ENCODE assay signal across 9 cellular contexts in the genomic region with DNA sequence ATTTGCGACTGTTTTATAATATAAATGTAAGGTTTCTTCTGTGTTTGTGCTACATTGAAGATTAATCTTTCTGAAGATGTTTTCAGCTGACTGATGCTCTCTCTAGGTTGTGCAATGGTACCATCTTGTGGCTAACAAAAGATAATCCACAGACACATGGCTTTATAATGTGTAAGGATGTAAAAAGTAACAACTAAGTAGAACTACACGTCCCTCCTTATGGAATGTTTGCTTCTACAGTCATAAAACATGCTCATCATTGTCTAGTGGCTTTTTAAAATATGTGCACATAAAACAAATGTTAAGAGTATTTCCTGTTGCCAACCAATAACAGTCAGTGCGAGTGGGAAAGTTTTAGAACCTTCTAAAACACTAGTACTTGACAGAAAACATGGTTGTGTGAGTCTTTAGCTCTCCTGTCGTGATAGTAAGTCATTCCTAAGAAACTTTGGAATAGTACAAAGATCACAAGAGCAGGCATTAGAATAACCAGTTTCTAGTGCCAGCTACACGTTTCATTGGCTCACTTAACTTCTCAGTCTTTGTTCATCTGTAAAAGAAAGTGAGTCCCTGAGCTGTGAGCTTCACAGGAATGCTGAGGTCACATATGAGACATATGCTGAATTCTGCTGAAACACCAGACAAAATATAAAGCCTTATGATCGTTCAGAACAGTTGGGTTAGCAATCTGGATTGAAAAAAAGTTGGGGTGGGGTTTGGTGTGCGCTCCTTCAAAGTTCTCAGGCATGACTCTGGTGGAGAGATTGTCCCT.
DNase-seq lines count a peak whose midpoint lies in the region; ATAC-seq, FAIRE-seq and TF ChIP-seq lines count a peak whose summit lies in the region.
"Had no signal": no experiment of that assay in that cellular context is flagged by ENCODE, and none has a peak within 500 bp of the region (broad histone marks: within the 10 kb centered on the region; RNA-seq: fewer than 3 reads in every experiment).

No MANE protein-coding gene starts in this region.

- 76% methylated on average over 7 of the region's 7 CpGs; no CpG with 5 or more reads in 1 of the 2 experiments for WGBS in H1 (ENCODE audit: extremely low coverage in 1 of 2, insufficient coverage in 1 of 2, insufficient read length in 1 of 2, insufficient replicate concordance in 2 of 2, low coverage in 1 of 2, low lambda C conversion rate in 2 of 2, missing lambda C conversion rate in 1 of 2), 2 experiments

- H3K27ac ChIP-seq in H1 (ENCODE audit: low read depth, low read length) (no peak overlapping the region), neural progenitor cell (no peak overlapping the region), Karpas-422 (ENCODE audit: low read length) (no peak overlapping the region)

- no peaks in the 10 kb centered on the region for H3K79me2 ChIP-seq in H1 (ENCODE audit: control insufficient read depth in 1 of 2, insufficient read depth in 2 of 2, low read length in 2 of 2)
- no peaks in the 10 kb centered on the region for H3K79me2 ChIP-seq in neural progenitor cell (ENCODE audit: low read depth)
- H3K79me2 ChIP-seq in Karpas-422 (ENCODE audit: low read length): no peaks in the 10 kb centered on the region

- H2BK20ac ChIP-seq in H1 (ENCODE audit: low read length): no peak overlapping the region

- H3K4me1 ChIP-seq in H1 (replicated peaks in 1 of 4; ENCODE audit: control insufficient read depth in 3 of 4, insufficient read depth in 4 of 4, low read length in 3 of 4) (0 out of 7 replicates have a peak, but pooled peaks cover 0 to 1% (median 0%) of the 10 kb centered on the region in 4 experiments), neural progenitor cell (no peaks in the 10 kb centered on the region), Karpas-422 (ENCODE audit: low read length) (no peaks in the 10 kb centered on the region)

- H3K27me3 Mint-ChIP-seq in neural progenitor cell (ENCODE audit: insufficient read depth, low read depth): peaks cover 2% of the 10 kb centered on the region

- H3K36me3 Mint-ChIP-seq in neural progenitor cell: no peaks in the 10 kb centered on the region
- H3K36me3 Mint-ChIP-seq: T-cell had no signal

- H3K27ac Mint-ChIP-seq in neural progenitor cell: no peak overlapping the region
- H3K27ac Mint-ChIP-seq: T-cell had no signal

- no peaks in the 10 kb centered on the region for H3K23me2 ChIP-seq in H1 (ENCODE audit: low read depth, low read length)

- H3K9me3 ChIP-seq in H1 (ENCODE audit: insufficient read depth in 2 of 2, low read depth in 1 of 2, low read length in 1 of 2) (no peaks in the 10 kb centered on the region), neural progenitor cell (ENCODE audit: low read depth) (no peaks in the 10 kb centered on the region), Karpas-422 (ENCODE audit: low read length) (no peaks in the 10 kb centered on the region)

- H3K56ac ChIP-seq in H1 (replicated peaks; ENCODE audit: insufficient read length, low read depth, low read length): no peak overlapping the region

- peaks cover 2% of the 10 kb centered on the region for H3K9me3 Mint-ChIP-seq in neural progenitor cell
- H3K9me3 Mint-ChIP-seq: T-cell had no signal

- H2BK5ac ChIP-seq in H1 (ENCODE audit: low read depth, low read length): no peak overlapping the region

- no peak overlapping the region for H2AK5ac ChIP-seq in H1 (ENCODE audit: low read depth, low read length)

- TF ChIP-seq POLR2A in H1 (IDR thresholded peaks at IDR 0.05; ENCODE audit: control extremely low read depth in 1 of 2, low read depth in 2 of 2, low read length in 2 of 2): no peak

- H4K91ac ChIP-seq in H1 (replicated peaks; ENCODE audit: insufficient read length, low read length): no peak overlapping the region

- H3K14ac ChIP-seq in H1 (ENCODE audit: insufficient read length): no peak overlapping the region

- H3K4me3 ChIP-seq in H1 (ENCODE audit: extremely low read depth in 1 of 4, insufficient read depth in 2 of 4, low read depth in 3 of 4, low read length in 4 of 4): no peak overlapping the region
- H3K4me3 ChIP-seq in neural progenitor cell: no peak overlapping the region
- no peak overlapping the region for H3K4me3 ChIP-seq in Karpas-422 (ENCODE audit: low read length)

- H2BK12ac ChIP-seq in H1 (ENCODE audit: low read depth, low read length): no peak overlapping the region

- H3K9ac ChIP-seq in H1 (replicated peaks in 1 of 4; ENCODE audit: extremely low read depth in 1 of 4, low read depth in 3 of 4, low read length in 3 of 4): no peak overlapping the region
- H3K9ac ChIP-seq in neural progenitor cell: no peak overlapping the region
- no peak overlapping the region for H3K9ac ChIP-seq in Karpas-422 (ENCODE audit: low read length)

- no peak overlapping the region for H3K4ac ChIP-seq in H1 (replicated peaks; ENCODE audit: insufficient read length, low read depth, low read length)

- peak; percentile 74 for TF ChIP-seq RAD21 in H1 (IDR thresholded peaks at IDR 0.05 in 1 of 2, conservative IDR thresholded peaks at IDR 0.05 in 1 of 2; ENCODE audit: low read depth in 2 of 2, low read length in 2 of 2)

- no peak overlapping the region for H3K4me3 Mint-ChIP-seq in neural progenitor cell
- H3K4me3 Mint-ChIP-seq: T-cell had no signal

- no peak for FAIRE-seq in H1 (lab: Jason Lieb, UNC)

- no peaks in the 10 kb centered on the region for H3K9me2 ChIP-seq in Karpas-422 (replicated peaks; ENCODE audit: insufficient read depth, low read length)

- H2AFZ ChIP-seq in H1 (ENCODE audit: low read length): peak overlapping the region; percentile 48; the same call in 1 of the 2 replicates
- peak overlapping the region; percentile 48 for H2AFZ ChIP-seq in neural progenitor cell (replicated peaks)
- H2AFZ ChIP-seq in Karpas-422 (ENCODE audit: low read length): no peak overlapping the region

- no peak for TF ChIP-seq EP300 in H1 (IDR thresholded peaks at IDR 0.05; ENCODE audit: borderline replicate concordance in 1 of 2, low read depth in 2 of 2, low read length in 2 of 2)

- H3F3A ChIP-seq in neural progenitor cell (ENCODE audit: low read depth): no peaks in the 10 kb centered on the region

- no peaks in the 10 kb centered on the region for H3K27me3 ChIP-seq in H1 (replicated peaks in 1 of 4; ENCODE audit: control insufficient read depth in 3 of 4, extremely low read depth in 1 of 4, insufficient read depth in 3 of 4, low read length in 3 of 4)
- H3K27me3 ChIP-seq in neural progenitor cell: no peaks in the 10 kb centered on the region
- no peaks in the 10 kb centered on the region for H3K27me3 ChIP-seq in Karpas-422 (ENCODE audit: low read length)

- H3K36me3 ChIP-seq in H1 (ENCODE audit: control insufficient read depth in 2 of 4, insufficient read depth in 4 of 4, low read length in 3 of 4) (no peaks in the 10 kb centered on the region), neural progenitor cell (no peaks in the 10 kb centered on the region), Karpas-422 (ENCODE audit: insufficient read depth, low read length) (no peaks in the 10 kb centered on the region)

- H4K20me1 ChIP-seq in H1 (replicated peaks in 1 of 2; ENCODE audit: control insufficient read depth in 1 of 2, insufficient read depth in 2 of 2, low read length in 2 of 2) (no peaks in the 10 kb centered on the region), neural progenitor cell (ENCODE audit: low read depth) (no peaks in the 10 kb centered on the region), Karpas-422 (ENCODE audit: insufficient read depth, low read depth, low read length) (no peaks in the 10 kb centered on the region)

- no peaks in the 10 kb centered on the region for H3K79me1 ChIP-seq in H1 (ENCODE audit: low read depth, low read length)

- CTCF ChIA-PET in H1 (lab: Charles Lee; ENCODE audit: partially characterized antibody): interaction anchor here (0.5 to 3.4 kb wide), 11 partner anchors 9 to 1516 kb away, joined by 3 to 15 read pairs (median 3); no protein-coding TSS in a partner anchor

- TF ChIP-seq CTCF in GM20000 (IDR thresholded peaks at IDR 0.05; ENCODE audit: extremely low read depth, missing control alignments) (no peak), H1 (IDR thresholded peaks at IDR 0.05; ENCODE audit: control extremely low read depth in 1 of 3, insufficient read depth in 1 of 3, low read depth in 1 of 3, low read length in 3 of 3) (peak in 2 of 3 experiments; percentile 16 to 34; a peak in 2 of 4 replicates), neural progenitor cell (IDR thresholded peaks at IDR 0.05) (peak; percentile 68)

- no peak overlapping the region for H3K18ac ChIP-seq in H1 (ENCODE audit: extremely low read depth, low read length)

- no peak overlapping the region for H2BK15ac ChIP-seq in H1 (ENCODE audit: low read length)

- H3K4me1 Mint-ChIP-seq in neural progenitor cell: peaks cover 4% of the 10 kb centered on the region
- H3K4me1 Mint-ChIP-seq: T-cell had no signal

- no peak for ATAC-seq in GM18873 (IDR thresholded peaks at IDR 0.05; ENCODE audit: low FRiP score, unreplicated experiment)
- no peak for ATAC-seq in HG03439 (IDR thresholded peaks at IDR 0.05; ENCODE audit: unreplicated experiment)

- POLR2A ChIA-PET in H1 (lab: Charles Lee; ENCODE audit: partially characterized antibody): no interaction called here

- no peak overlapping the region for H4K8ac ChIP-seq in H1 (ENCODE audit: extremely low read depth, insufficient read depth, low read length)

- H3K4me2 ChIP-seq in H1 (ENCODE audit: insufficient read depth in 1 of 2, low read depth in 2 of 2, low read length in 2 of 2) (no peak overlapping the region), neural progenitor cell (no peak overlapping the region), Karpas-422 (ENCODE audit: low read depth, low read length, poor library complexity, severe bottlenecking) (no peak overlapping the region)

- no peak overlapping the region for H3K23ac ChIP-seq in H1 (ENCODE audit: insufficient read length)

- no peak overlapping the region for H2BK120ac ChIP-seq in H1 (replicated peaks; ENCODE audit: low read depth, low read length)

- DNase-seq in GM20000 (ENCODE audit: low spot score) (peak; percentile 16), NCI-H526 treated with DMSO at 0.1 percent for 48 hours (lab: John Stamatoyannopoulos, UW) (peak; percentile 28), H1 (ENCODE audit: low read depth in 1 of 2, low spot score in 2 of 2) (no peak), neural progenitor cell (ENCODE audit: low spot score) (peak; percentile 52), Karpas-422 (no peak), RPMI8226 (no peak)
- DNase-seq: T-cell had no signal

- no peak overlapping the region for H4K5ac ChIP-seq in H1 (ENCODE audit: insufficient read length, low read depth, low read length)

TF ChIP-seq in H1, 55 proteins besides CTCF, POLR2A, EP300 and RAD21:
- no peak for TF ChIP-seq KDM4A (IDR thresholded peaks at IDR 0.05; ENCODE audit: low read depth, low read length, severe bottlenecking)
- TF ChIP-seq RXRA (IDR thresholded peaks at IDR 0.05; ENCODE audit: insufficient read depth, low read depth, low read length): no peak
- TF ChIP-seq ZNF274 (IDR thresholded peaks at IDR 0.05; ENCODE audit: borderline replicate concordance, extremely low read depth, low read length): no peak
- TF ChIP-seq YY1 (IDR thresholded peaks at IDR 0.05; ENCODE audit: low read depth, low read length): no peak

Comparison
In these comparisons a context has a peak if more than half of its experiments do, and no peak if none do; other contexts are left out.
1. DNase-seq: peak in GM20000 (single experiment), NCI-H526 treated with DMSO at 0.1 percent for 48 hours (single experiment) and neural progenitor cell (single experiment); none in H1 (0 of 2), Karpas-422 (single experiment) and RPMI8226 (single experiment).